In the genomic region with DNA sequence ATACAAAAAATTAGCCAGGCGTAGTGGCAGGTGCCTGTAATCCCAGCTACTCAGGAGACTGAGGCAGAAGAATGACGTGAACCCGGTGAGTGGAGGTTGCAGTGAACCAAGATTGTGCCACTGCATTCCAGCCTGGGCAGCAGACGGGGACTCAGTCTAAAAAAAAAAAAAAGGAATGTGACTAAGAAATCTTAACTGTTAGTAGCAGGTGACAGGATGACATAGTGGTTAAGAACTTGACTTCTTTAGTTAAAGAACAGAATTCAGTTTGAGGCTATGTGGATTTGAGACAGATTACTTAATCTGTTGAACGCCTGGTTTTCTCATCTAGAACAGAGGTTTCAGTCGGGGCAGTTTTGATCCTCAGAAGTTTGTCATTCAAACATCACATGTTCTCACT, we compare ENCODE assay signal across 20 cellular contexts. TPM values are rescaled to one million over a fixed set of nuclear protein-coding genes. Genes with fewer than 3 reads are reported as not detected.
A peak's percentile ranks its signal among the peaks of the same experiment; 100 is the strongest.
DNase-seq lines count a peak whose midpoint lies in the region; ATAC-seq and TF ChIP-seq lines count a peak whose summit lies in the region.
"Had no signal": no experiment of that assay in that cellular context is flagged by ENCODE, and none has a peak within 500 bp of the region (broad histone marks: within the 10 kb centered on the region; RNA-seq: fewer than 3 reads in every experiment).

No MANE protein-coding gene starts in this region.

- no peak overlapping the region for H3K27ac Mint-ChIP-seq in natural killer cell treated with Interleukin-12 subunit alpha and Interleukin-12 subunit beta and Interleukin-15 and Interleukin-18, amount 100 ng/mL, for 72 hours
- H3K27ac Mint-ChIP-seq in natural killer cell (peak overlapping the region in 1 of 2 donors; percentile 23), chondrocyte (ENCODE audit: unreplicated experiment) (peak overlapping the region; percentile 73)
- H3K27ac Mint-ChIP-seq in stimulated activated naive B cell treated with anti-CD40 and anti-IgM and Interleukin-4, amounts not matched to agents 10 μg/mL and 1 μg/mL and 100 μg/mL, for 72 hours: peak overlapping the region; percentile 67
- H3K27ac Mint-ChIP-seq: GM23338 had no signal

- H3K36me3 Mint-ChIP-seq in natural killer cell treated with Interleukin-12 subunit alpha and Interleukin-12 subunit beta and Interleukin-15 and Interleukin-18, amount 100 ng/mL, for 72 hours: peaks cover 6% of the 10 kb centered on the region
- H3K36me3 Mint-ChIP-seq in natural killer cell (no peaks in the 10 kb centered on the region), chondrocyte (ENCODE audit: low read depth) (no peaks in the 10 kb centered on the region)
- H3K36me3 Mint-ChIP-seq in stimulated activated naive B cell treated with anti-CD40 and anti-IgM and Interleukin-4, amounts not matched to agents 10 μg/mL and 1 μg/mL and 100 μg/mL, for 72 hours: peaks cover 7 to 46% of the 10 kb centered on the region in 2 donors

- peak; percentile 8 for DNase-seq in natural killer cell treated with Interleukin-12 subunit alpha and Interleukin-12 subunit beta and Interleukin-15 and Interleukin-18, amount 100 ng/mL, for 72 hours (ENCODE audit: low spot score)
- DNase-seq in natural killer cell (no peak), NB4 (ENCODE audit: low read depth) (no peak), chondrocyte (ENCODE audit: low spot score) (no peak), gastrocnemius medialis (no peak), GF-D8 (lab: John Stamatoyannopoulos, UW) (no peak), Ammon's horn (ENCODE audit: low spot score) (no peak)
- DNase-seq in stimulated activated naive B cell treated with anti-CD40 and anti-IgM and Interleukin-4, amounts not matched to agents 10 μg/mL and 1 μg/mL and 100 μg/mL, for 72 hours: no peak
- DNase-seq: ACHN; AML-193; Calu3; CD4-positive, CD25-positive, alpha-beta regulatory T cell; NCI-H1048; NCI-H1436 treated with DMSO at 0.1 percent for 48 hours; NCI-H2081; NCI-H774; Right ventricle myocardium superior had no signal

- H3K27me3 ChIP-seq in gastrocnemius medialis: no peaks in the 10 kb centered on the region

- no peaks in the 10 kb centered on the region for H3K27me3 Mint-ChIP-seq in natural killer cell treated with Interleukin-12 subunit alpha and Interleukin-12 subunit beta and Interleukin-15 and Interleukin-18, amount 100 ng/mL, for 72 hours
- H3K27me3 Mint-ChIP-seq in natural killer cell (ENCODE audit: low read depth in 2 of 2) (no peaks in the 10 kb centered on the region), chondrocyte (ENCODE audit: low read depth) (no peaks in the 10 kb centered on the region)
- H3K27me3 Mint-ChIP-seq in stimulated activated naive B cell treated with anti-CD40 and anti-IgM and Interleukin-4, amounts not matched to agents 10 μg/mL and 1 μg/mL and 100 μg/mL, for 72 hours: no peaks in the 10 kb centered on the region
- H3K27me3 Mint-ChIP-seq: CD4-positive, CD25-positive, alpha-beta regulatory T cell had no signal

- H3K4me3 Mint-ChIP-seq in natural killer cell treated with Interleukin-12 subunit alpha and Interleukin-12 subunit beta and Interleukin-15 and Interleukin-18, amount 100 ng/mL, for 72 hours: no peak overlapping the region
- H3K4me3 Mint-ChIP-seq in natural killer cell (no peak overlapping the region), chondrocyte (ENCODE audit: unreplicated experiment) (no peak overlapping the region)
- no peak overlapping the region for H3K4me3 Mint-ChIP-seq in stimulated activated naive B cell treated with anti-CD40 and anti-IgM and Interleukin-4, amounts not matched to agents 10 μg/mL and 1 μg/mL and 100 μg/mL, for 72 hours
- H3K4me3 Mint-ChIP-seq: GM23338 had no signal

- no peaks in the 10 kb centered on the region for H3K9me3 Mint-ChIP-seq in natural killer cell treated with Interleukin-12 subunit alpha and Interleukin-12 subunit beta and Interleukin-15 and Interleukin-18, amount 100 ng/mL, for 72 hours
- H3K9me3 Mint-ChIP-seq in natural killer cell (peaks cover 0 to 3% of the 10 kb centered on the region in 2 donors), chondrocyte (ENCODE audit: low read depth) (no peaks in the 10 kb centered on the region)
- no peaks in the 10 kb centered on the region for H3K9me3 Mint-ChIP-seq in stimulated activated naive B cell treated with anti-CD40 and anti-IgM and Interleukin-4, amounts not matched to agents 10 μg/mL and 1 μg/mL and 100 μg/mL, for 72 hours

- ATAC-seq in natural killer cell treated with Interleukin-12 subunit alpha and Interleukin-12 subunit beta and Interleukin-15 and Interleukin-18, amount 100 ng/mL, for 72 hours: no peak
- no peak for ATAC-seq in natural killer cell
- no peak for ATAC-seq in stimulated activated naive B cell treated with anti-CD40 and anti-IgM and Interleukin-4, amounts not matched to agents 10 μg/mL and 1 μg/mL and 100 μg/mL, for 72 hours (replicated peaks)
- ATAC-seq in gastrocnemius medialis: no peak
- ATAC-seq: GM23338, K562 had no signal

- no peak overlapping the region for H3K27ac ChIP-seq in gastrocnemius medialis
- H3K27ac ChIP-seq: SK-N-MC had no signal

- no peaks in the 10 kb centered on the region for H3K9me3 ChIP-seq in gastrocnemius medialis

- TF ChIP-seq POLR2A in NB4 (IDR thresholded peaks at IDR 0.05; ENCODE audit: extremely low read depth, insufficient read length): no peak
- TF ChIP-seq POLR2A in gastrocnemius medialis (IDR thresholded peaks at IDR 0.05): no peak

- intact Hi-C loops in natural killer cell (cut with micrococcal nuclease) (no loop called here), gastrocnemius medialis (cut with DNase I; ENCODE audit: low total_unique reads) (no loop called here)

- in situ Hi-C loops in gastrocnemius medialis (cut with MboI; ENCODE audit: low sequenced_read_pairs in 4 of 4): loop anchor here in 1 of 4 donors (25.0 kb wide), 1 partner anchor 632 kb away; no protein-coding TSS in a partner anchor

- H3K4me1 ChIP-seq in gastrocnemius medialis: peaks cover 37 to 40% of the 10 kb centered on the region in 2 donors

- peaks cover 45 to 48% of the 10 kb centered on the region in 2 donors for H3K4me1 Mint-ChIP-seq in natural killer cell treated with Interleukin-12 subunit alpha and Interleukin-12 subunit beta and Interleukin-15 and Interleukin-18, amount 100 ng/mL, for 72 hours (ENCODE audit: low read depth in 2 of 2)
- H3K4me1 Mint-ChIP-seq in natural killer cell (peaks cover 49 to 56% of the 10 kb centered on the region in 2 donors), chondrocyte (ENCODE audit: low read depth) (peaks cover 48% of the 10 kb centered on the region)
- H3K4me1 Mint-ChIP-seq in stimulated activated naive B cell treated with anti-CD40 and anti-IgM and Interleukin-4, amounts not matched to agents 10 μg/mL and 1 μg/mL and 100 μg/mL, for 72 hours: peaks cover 31 to 55% of the 10 kb centered on the region in 2 donors

- peaks cover 0 to 11% of the 10 kb centered on the region in 2 donors for H3K36me3 ChIP-seq in gastrocnemius medialis

- no peak for TF ChIP-seq CTCF in natural killer cell (IDR thresholded peaks at IDR 0.05)
- TF ChIP-seq CTCF in NB4 (IDR thresholded peaks at IDR 0.05; ENCODE audit: low read depth, low read length): no peak
- TF ChIP-seq CTCF in chondrocyte (IDR thresholded peaks at IDR 0.05): no peak
- no peak for TF ChIP-seq CTCF in gastrocnemius medialis (IDR thresholded peaks at IDR 0.05 in 4 of 5, conservative IDR thresholded peaks at IDR 0.05 in 1 of 5)

- H3K4me3 ChIP-seq in NB4 (ENCODE audit: low read depth, low read length): peak overlapping the region; percentile 0
- no peak overlapping the region for H3K4me3 ChIP-seq in gastrocnemius medialis
- H3K4me3 ChIP-seq: GM23338, K562, SK-N-MC had no signal

RNA-seq across cellular contexts. Expression of gene TRMT44, which starts 3.2 kb away (rescaled TPM):
- 10 to 100 TPM; 23.8 to 57.1 TPM for total RNA-seq in natural killer cell treated with Interleukin-12 subunit alpha and Interleukin-12 subunit beta and Interleukin-15 and Interleukin-18, amount 100 ng/mL, for 72 hours
- 10 to 100 TPM; 24.4 to 37.5 (median 34.3) TPM for total RNA-seq in natural killer cell
- 12.4 to 18.0 TPM (median 15.6 TPM) in 3 replicates for total RNA-seq in chondrocyte
- total RNA-seq in gastrocnemius medialis: 10 to 100 TPM in 2 of 4 donors, 1 to 10 TPM in 2; 7.5 to 16.4 (median 10.2) TPM

RNA-seq across cellular contexts. Expression of gene ACOX3, which starts 3.3 kb away (rescaled TPM):
- 10 to 100 TPM; 19.9 to 22.2 TPM for total RNA-seq in natural killer cell treated with Interleukin-12 subunit alpha and Interleukin-12 subunit beta and Interleukin-15 and Interleukin-18, amount 100 ng/mL, for 72 hours
- total RNA-seq in natural killer cell (10 to 100 TPM; 12.4 to 18.3 (median 15.4) TPM), chondrocyte (34.8 to 51.6 TPM (median 44.0 TPM) in 3 replicates), gastrocnemius medialis (10 to 100 TPM; 19.0 to 32.9 (median 22.1) TPM)

Comparison
In these comparisons a context has a peak if more than half of its experiments do, and no peak if none do; other contexts are left out.
1. H3K27ac Mint-ChIP-seq: peak in chondrocyte (single experiment) and stimulated activated naive B cell treated with anti-CD40 and anti-IgM and Interleukin-4, amounts not matched to agents 10 μg/mL and 1 μg/mL and 100 μg/mL, for 72 hours (single experiment); none in natural killer cell treated with Interleukin-12 subunit alpha and Interleukin-12 subunit beta and Interleukin-15 and Interleukin-18, amount 100 ng/mL, for 72 hours (0 of 2).